8 cellular contexts compared by ENCODE assay signal in the genomic region with DNA sequence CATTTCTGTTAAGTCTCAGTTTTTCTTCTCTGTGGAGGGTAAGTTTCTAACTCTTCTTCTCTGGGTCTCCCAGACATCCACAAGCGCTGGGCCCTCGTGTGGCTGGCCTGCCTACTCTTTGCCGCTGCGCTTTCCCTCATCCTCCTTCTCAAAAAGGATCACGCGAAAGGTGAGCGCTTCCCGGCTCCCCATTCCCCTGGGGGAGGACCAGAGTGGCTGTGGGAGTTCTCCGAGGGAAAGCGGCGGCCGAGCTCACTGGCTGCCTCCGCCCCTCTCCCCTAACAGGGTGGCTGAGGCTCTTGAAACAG. TPM values are rescaled to one million over a fixed set of nuclear protein-coding genes. Genes with fewer than 3 reads are reported as not detected.
DNase-seq lines count a peak whose midpoint lies in the region; ATAC-seq and TF ChIP-seq lines count a peak whose summit lies in the region.

No MANE protein-coding gene starts in this region.

- ATAC-seq in Panc1 (peak; percentile 0; the same call in 1 of the 2 replicates), GM18498 (IDR thresholded peaks at IDR 0.05; ENCODE audit: unreplicated experiment) (no peak)

- no peaks in the 10 kb centered on the region for H3K9me3 ChIP-seq in Caco-2
- H3K9me3 ChIP-seq in Panc1 (ENCODE audit: control insufficient read depth, insufficient read depth, low read depth, low read length), result no peaks in the 10 kb centered on the region

- H3K4me1 ChIP-seq in Caco-2, result peaks cover 6% of the 10 kb centered on the region; the same call in 1 of the 2 replicates
- H3K4me1 ChIP-seq in Panc1 (ENCODE audit: control insufficient read depth, insufficient read depth, low read length), result 0 out of 2 replicates have a peak, but pooled peaks cover 4% of the 10 kb centered on the region

- in situ Hi-C loops in Panc1 (cut with HindIII; ENCODE audit: low pct_unique_long_range_greater_than_20kb, low sequenced_read_pairs), result no loop called here

- H3K27me3 Mint-ChIP-seq in Caco-2 (ENCODE audit: insufficient read depth, unreplicated experiment), result no peaks in the 10 kb centered on the region
- no peaks in the 10 kb centered on the region for H3K27me3 Mint-ChIP-seq in osteocyte (ENCODE audit: unreplicated experiment)

- intact Hi-C loops in Caco-2 (cut with micrococcal nuclease; ENCODE audit: unreplicated experiment) (loop anchor here (1.0 to 5.0 kb wide), 4 partner anchors 16 to 105 kb away; a partner anchor contains a TSS), Panc1 (cut with micrococcal nuclease; ENCODE audit: unreplicated experiment) (no loop called here)

- POLR2A ChIA-PET in Caco-2 (lab: Charles Lee) (interaction anchor here (0.6 to 2.4 kb wide), 18 partner anchors 9 to 739 kb away, joined by 3 to 49 read pairs (median 6); a partner anchor contains a TSS), Panc1 (lab: Charles Lee) (interaction anchor here (0.6 kb wide), 2 partner anchors 51 to 140 kb away, joined by 4 to 5 read pairs; a partner anchor contains a TSS)

- TF ChIP-seq CTCF in Caco-2 (IDR thresholded peaks at IDR 0.05; ENCODE audit: insufficient read depth in 1 of 2, low read depth in 1 of 2, low read length in 1 of 2, severe bottlenecking in 1 of 2, unreplicated experiment in 1 of 2), result no peak
- no peak for TF ChIP-seq CTCF in Panc1 (IDR thresholded peaks at IDR 0.05)
- TF ChIP-seq CTCF in epithelial cell of esophagus (IDR thresholded peaks at IDR 0.05; ENCODE audit: insufficient read depth, low read depth, low read length, missing control alignments), result no peak
- TF ChIP-seq CTCF in osteocyte (IDR thresholded peaks at IDR 0.05), result no peak

- peak overlapping the region; percentile 65; the same call in 1 of the 2 replicates for H3K27ac ChIP-seq in Panc1 (ENCODE audit: low read length)

- H3K4me1 Mint-ChIP-seq in Caco-2 (ENCODE audit: low read depth, unreplicated experiment) (peaks cover 8% of the 10 kb centered on the region), osteocyte (ENCODE audit: unreplicated experiment) (peaks cover 25% of the 10 kb centered on the region)

- CTCF ChIA-PET in Caco-2 (lab: Charles Lee), result interaction anchor here (0.6 to 4.4 kb wide), 21 partner anchors 9 to 528 kb away, joined by 3 to 81 read pairs (median 4); a partner anchor contains a TSS
- CTCF ChIA-PET in Panc1 (lab: Charles Lee), result interaction anchor here (0.6 to 2.1 kb wide), 11 partner anchors 12 to 939 kb away, joined by 3 to 16 read pairs (median 4); a partner anchor contains a TSS

- peak overlapping the region; percentile 92 for H3K4me3 ChIP-seq in Caco-2 (ENCODE audit: low read depth, low read length)
- H3K4me3 ChIP-seq in Panc1 (ENCODE audit: low read depth in 2 of 2, low read length in 2 of 2), result peak overlapping the region; percentile 66 to 72
- peak overlapping the region; percentile 83 for H3K4me3 ChIP-seq in epithelial cell of esophagus (ENCODE audit: low read length)

- H3K4me3 Mint-ChIP-seq in Caco-2 (ENCODE audit: unreplicated experiment) (peak overlapping the region; percentile 88), osteocyte (ENCODE audit: unreplicated experiment) (peak overlapping the region; percentile 94)

- no TSS peak for BruUV-seq in Caco-2 (replicated peaks; lab: Mats Ljungman, UMichigan)
- no TSS peak for BruUV-seq in Panc1 (replicated peaks; lab: Mats Ljungman, UMichigan)

- DNase-seq in Caco-2 (no peak), Panc1 (ENCODE audit: low read depth, low spot score) (no peak), epithelial cell of esophagus (ENCODE audit: low read depth) (no peak), osteocyte (ENCODE audit: extremely low spot score, unreplicated experiment) (no peak), iPS-NIHi11 (ENCODE audit: low spot score) (no peak), HK-2 (ENCODE audit: unreplicated experiment) (no peak), D341Med (ENCODE audit: low spot score) (no peak)

- H3K9me3 Mint-ChIP-seq in Caco-2 (ENCODE audit: unreplicated experiment) (no peaks in the 10 kb centered on the region), osteocyte (ENCODE audit: unreplicated experiment) (no peaks in the 10 kb centered on the region)

- H3K36me3 Mint-ChIP-seq in Caco-2 (ENCODE audit: insufficient read depth, unreplicated experiment), result peaks cover 31% of the 10 kb centered on the region
- peaks cover 10% of the 10 kb centered on the region for H3K36me3 Mint-ChIP-seq in osteocyte (ENCODE audit: unreplicated experiment)

- H3K27me3 ChIP-seq in Caco-2 (replicated peaks; ENCODE audit: control insufficient read depth, insufficient read depth, low read length), result no peaks in the 10 kb centered on the region
- no peaks in the 10 kb centered on the region for H3K27me3 ChIP-seq in Panc1 (ENCODE audit: control insufficient read depth, insufficient read depth, low read length)

- peaks cover 1% of the 10 kb centered on the region; the same call in 1 of the 2 replicates for H3K36me3 ChIP-seq in Caco-2 (ENCODE audit: control insufficient read depth, insufficient read depth, low read length)
- no peaks in the 10 kb centered on the region; the same call in 1 of the 2 replicates for H3K36me3 ChIP-seq in Panc1 (ENCODE audit: control insufficient read depth, insufficient read depth, low read length)

- H3K27ac Mint-ChIP-seq in Caco-2 (ENCODE audit: unreplicated experiment) (peak overlapping the region; percentile 96), osteocyte (ENCODE audit: unreplicated experiment) (peak overlapping the region; percentile 88)

RNA-seq across cellular contexts. Expression of a gene that starts 1.1 kb away (rescaled TPM):
- total RNA-seq in Caco-2 (2022) (17.1 and 18.3 TPM in 2 replicates), Panc1 (2021; ENCODE audit: unreplicated experiment) (15.4 TPM), osteocyte (24.8 and 25.3 TPM in 2 replicates)
- 27.3 TPM for polyA plus RNA-seq in Panc1 (2012; ENCODE audit: insufficient read length)

RNA-seq across cellular contexts. Expression of a gene that starts 15.6 kb away (rescaled TPM):
- total RNA-seq in Caco-2 (2022) (8.5 and 11.3 TPM in 2 replicates), Panc1 (2021; ENCODE audit: unreplicated experiment) (23.6 TPM), osteocyte (36.5 and 36.6 TPM in 2 replicates)
- polyA plus RNA-seq in Panc1 (2012; ENCODE audit: insufficient read length), result 30.6 TPM

RNA-seq across cellular contexts. Expression of a gene that starts 19.7 kb away (rescaled TPM):
- 1.1 and 1.3 TPM in 2 replicates for total RNA-seq in Caco-2 (2022)
- total RNA-seq in Panc1 (2021; ENCODE audit: unreplicated experiment), result 1.1 TPM
- polyA plus RNA-seq in Panc1 (2012; ENCODE audit: insufficient read length), result 2.3 TPM
- total RNA-seq in osteocyte, result 6.6 and 7.9 TPM in 2 replicates

RNA-seq across cellular contexts. Expression of a gene that starts 29.8 kb away (rescaled TPM):
- total RNA-seq in Caco-2 (2022), result 77.3 and 82.9 TPM in 2 replicates
- 1.1 TPM for total RNA-seq in Panc1 (2021; ENCODE audit: unreplicated experiment)
- 1.2 TPM for polyA plus RNA-seq in Panc1 (2012; ENCODE audit: insufficient read length)
- total RNA-seq in osteocyte, result 0.89 and 1.4 TPM in 2 replicates

RNA-seq across cellular contexts. Expression of a gene that starts 42.1 kb away (rescaled TPM):
- 34.2 and 35.9 TPM in 2 replicates for total RNA-seq in Caco-2 (2022)
- total RNA-seq in Panc1 (2021; ENCODE audit: unreplicated experiment), result 19.9 TPM
- polyA plus RNA-seq in Panc1 (2012; ENCODE audit: insufficient read length), result 28.3 TPM
- 28.5 and 31.5 TPM in 2 replicates for total RNA-seq in osteocyte
